In the genomic region with DNA sequence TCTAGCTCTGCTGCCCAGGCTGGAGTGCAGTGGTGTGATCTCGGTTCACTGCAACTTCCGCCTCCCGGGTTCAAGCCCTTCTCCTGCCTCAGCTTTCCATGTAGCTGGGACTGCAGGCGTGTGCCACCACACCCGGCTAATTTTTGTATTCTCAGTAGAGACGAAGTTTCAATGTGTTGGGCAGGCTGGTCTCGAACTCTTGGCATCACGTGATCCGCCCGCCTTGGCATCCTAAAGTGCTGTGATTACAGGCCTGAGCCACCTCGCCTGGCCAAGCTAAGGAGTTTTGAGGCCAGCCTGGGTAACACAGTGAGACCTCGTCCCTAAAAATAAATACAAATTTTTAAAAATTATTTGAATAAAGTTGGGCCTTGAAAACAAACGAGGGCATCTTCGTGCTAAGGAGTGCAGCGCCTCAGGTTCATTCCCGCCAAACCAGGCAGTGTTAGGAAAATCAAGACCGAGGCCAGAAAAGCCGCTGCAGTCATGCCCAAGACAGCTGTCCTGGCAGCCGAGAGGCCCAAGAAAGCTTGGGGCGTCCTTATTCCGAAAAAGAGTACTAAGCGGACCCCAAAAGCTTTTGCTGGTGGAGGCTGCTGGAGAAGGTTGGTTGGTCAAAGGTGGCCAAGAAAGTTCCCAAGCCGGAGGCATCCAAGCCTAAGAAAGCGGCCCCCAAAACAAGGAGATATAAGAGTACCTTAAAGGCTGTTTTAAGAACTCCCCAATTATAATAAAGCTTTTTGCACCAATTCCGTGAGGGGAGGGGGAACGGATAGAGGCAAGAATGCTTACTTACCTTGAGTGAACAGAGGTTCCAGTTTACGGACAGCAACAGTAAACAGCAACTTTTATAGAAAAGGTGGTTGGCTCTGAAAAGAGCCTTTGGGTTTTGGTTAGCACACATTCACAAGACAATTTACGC, we compare ENCODE assay signal across 1 cellular context.
TF ChIP-seq lines count a peak whose summit lies in the region.

No MANE protein-coding gene starts in this region.

TF ChIP-seq in HepG2, 621 proteins besides CTCF, POLR2A, EP300 and RAD21 (continued from another document):
- TF ChIP-seq, protein P1, sequence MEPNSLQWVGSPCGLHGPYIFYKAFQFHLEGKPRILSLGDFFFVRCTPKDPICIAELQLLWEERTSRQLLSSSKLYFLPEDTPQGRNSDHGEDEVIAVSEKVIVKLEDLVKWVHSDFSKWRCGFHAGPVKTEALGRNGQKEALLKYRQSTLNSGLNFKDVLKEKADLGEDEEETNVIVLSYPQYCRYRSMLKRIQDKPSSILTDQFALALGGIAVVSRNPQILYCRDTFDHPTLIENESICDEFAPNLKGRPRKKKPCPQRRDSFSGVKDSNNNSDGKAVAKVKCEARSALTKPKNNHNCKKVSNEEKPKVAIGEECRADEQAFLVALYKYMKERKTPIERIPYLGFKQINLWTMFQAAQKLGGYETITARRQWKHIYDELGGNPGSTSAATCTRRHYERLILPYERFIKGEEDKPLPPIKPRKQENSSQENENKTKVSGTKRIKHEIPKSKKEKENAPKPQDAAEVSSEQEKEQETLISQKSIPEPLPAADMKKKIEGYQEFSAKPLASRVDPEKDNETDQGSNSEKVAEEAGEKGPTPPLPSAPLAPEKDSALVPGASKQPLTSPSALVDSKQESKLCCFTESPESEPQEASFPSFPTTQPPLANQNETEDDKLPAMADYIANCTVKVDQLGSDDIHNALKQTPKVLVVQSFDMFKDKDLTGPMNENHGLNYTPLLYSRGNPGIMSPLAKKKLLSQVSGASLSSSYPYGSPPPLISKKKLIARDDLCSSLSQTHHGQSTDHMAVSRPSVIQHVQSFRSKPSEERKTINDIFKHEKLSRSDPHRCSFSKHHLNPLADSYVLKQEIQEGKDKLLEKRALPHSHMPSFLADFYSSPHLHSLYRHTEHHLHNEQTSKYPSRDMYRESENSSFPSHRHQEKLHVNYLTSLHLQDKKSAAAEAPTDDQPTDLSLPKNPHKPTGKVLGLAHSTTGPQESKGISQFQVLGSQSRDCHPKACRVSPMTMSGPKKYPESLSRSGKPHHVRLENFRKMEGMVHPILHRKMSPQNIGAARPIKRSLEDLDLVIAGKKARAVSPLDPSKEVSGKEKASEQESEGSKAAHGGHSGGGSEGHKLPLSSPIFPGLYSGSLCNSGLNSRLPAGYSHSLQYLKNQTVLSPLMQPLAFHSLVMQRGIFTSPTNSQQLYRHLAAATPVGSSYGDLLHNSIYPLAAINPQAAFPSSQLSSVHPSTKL (CRISPR knock-in tag; IDR thresholded peaks at IDR 0.05): 0 out of 2 replicates have a peak, but pooled peaks have one; percentile 2
- TF ChIP-seq, protein P2, sequence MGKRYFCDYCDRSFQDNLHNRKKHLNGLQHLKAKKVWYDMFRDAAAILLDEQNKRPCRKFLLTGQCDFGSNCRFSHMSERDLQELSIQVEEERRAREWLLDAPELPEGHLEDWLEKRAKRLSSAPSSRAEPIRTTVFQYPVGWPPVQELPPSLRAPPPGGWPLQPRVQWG (CRISPR knock-in tag; IDR thresholded peaks at IDR 0.05; ENCODE audit: borderline replicate concordance, low read depth): peak; percentile 46; the same call in 1 of the 2 replicates
- TF ChIP-seq, protein P3, sequence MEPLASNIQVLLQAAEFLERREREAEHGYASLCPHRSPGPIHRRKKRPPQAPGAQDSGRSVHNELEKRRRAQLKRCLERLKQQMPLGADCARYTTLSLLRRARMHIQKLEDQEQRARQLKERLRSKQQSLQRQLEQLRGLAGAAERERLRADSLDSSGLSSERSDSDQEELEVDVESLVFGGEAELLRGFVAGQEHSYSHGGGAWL (CRISPR knock-in tag; IDR thresholded peaks at IDR 0.05): no peak
- no peak for TF ChIP-seq BRF2 (CRISPR knock-in tag; IDR thresholded peaks at IDR 0.05)
- TF ChIP-seq, protein P4, sequence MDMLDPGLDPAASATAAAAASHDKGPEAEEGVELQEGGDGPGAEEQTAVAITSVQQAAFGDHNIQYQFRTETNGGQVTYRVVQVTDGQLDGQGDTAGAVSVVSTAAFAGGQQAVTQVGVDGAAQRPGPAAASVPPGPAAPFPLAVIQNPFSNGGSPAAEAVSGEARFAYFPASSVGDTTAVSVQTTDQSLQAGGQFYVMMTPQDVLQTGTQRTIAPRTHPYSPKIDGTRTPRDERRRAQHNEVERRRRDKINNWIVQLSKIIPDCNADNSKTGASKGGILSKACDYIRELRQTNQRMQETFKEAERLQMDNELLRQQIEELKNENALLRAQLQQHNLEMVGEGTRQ (IDR thresholded peaks at IDR 0.05; ENCODE audit: low read depth, low read length): peak; percentile 77
- TF ChIP-seq, protein P4 (CRISPR knock-in tag; IDR thresholded peaks at IDR 0.05; ENCODE audit: borderline replicate concordance): peak; percentile 51; the same call in 1 of the 2 replicates
- TF ChIP-seq ZNF224 (CRISPR knock-in tag; IDR thresholded peaks at IDR 0.05): no peak
- TF ChIP-seq RBM39 (IDR thresholded peaks at IDR 0.05; ENCODE audit: low read depth, low read length, poor library complexity, severe bottlenecking): peak; percentile 40
- TF ChIP-seq ZFP36 (IDR thresholded peaks at IDR 0.05; ENCODE audit: borderline replicate concordance, low read depth, low read length, partially characterized antibody): no peak
- TF ChIP-seq GLI4 (CRISPR knock-in tag; IDR thresholded peaks at IDR 0.05; ENCODE audit: borderline replicate concordance): no peak
- no peak for TF ChIP-seq ZSCAN12 (CRISPR knock-in tag; IDR thresholded peaks at IDR 0.05)
- TF ChIP-seq, protein P5, sequence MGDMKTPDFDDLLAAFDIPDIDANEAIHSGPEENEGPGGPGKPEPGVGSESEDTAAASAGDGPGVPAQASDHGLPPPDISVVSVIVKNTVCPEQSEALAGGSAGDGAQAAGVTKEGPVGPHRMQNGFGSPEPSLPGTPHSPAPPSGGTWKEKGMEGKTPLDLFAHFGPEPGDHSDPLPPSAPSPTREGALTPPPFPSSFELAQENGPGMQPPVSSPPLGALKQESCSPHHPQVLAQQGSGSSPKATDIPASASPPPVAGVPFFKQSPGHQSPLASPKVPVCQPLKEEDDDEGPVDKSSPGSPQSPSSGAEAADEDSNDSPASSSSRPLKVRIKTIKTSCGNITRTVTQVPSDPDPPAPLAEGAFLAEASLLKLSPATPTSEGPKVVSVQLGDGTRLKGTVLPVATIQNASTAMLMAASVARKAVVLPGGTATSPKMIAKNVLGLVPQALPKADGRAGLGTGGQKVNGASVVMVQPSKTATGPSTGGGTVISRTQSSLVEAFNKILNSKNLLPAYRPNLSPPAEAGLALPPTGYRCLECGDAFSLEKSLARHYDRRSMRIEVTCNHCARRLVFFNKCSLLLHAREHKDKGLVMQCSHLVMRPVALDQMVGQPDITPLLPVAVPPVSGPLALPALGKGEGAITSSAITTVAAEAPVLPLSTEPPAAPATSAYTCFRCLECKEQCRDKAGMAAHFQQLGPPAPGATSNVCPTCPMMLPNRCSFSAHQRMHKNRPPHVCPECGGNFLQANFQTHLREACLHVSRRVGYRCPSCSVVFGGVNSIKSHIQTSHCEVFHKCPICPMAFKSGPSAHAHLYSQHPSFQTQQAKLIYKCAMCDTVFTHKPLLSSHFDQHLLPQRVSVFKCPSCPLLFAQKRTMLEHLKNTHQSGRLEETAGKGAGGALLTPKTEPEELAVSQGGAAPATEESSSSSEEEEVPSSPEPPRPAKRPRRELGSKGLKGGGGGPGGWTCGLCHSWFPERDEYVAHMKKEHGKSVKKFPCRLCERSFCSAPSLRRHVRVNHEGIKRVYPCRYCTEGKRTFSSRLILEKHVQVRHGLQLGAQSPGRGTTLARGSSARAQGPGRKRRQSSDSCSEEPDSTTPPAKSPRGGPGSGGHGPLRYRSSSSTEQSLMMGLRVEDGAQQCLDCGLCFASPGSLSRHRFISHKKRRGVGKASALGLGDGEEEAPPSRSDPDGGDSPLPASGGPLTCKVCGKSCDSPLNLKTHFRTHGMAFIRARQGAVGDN (CRISPR knock-in tag; IDR thresholded peaks at IDR 0.05): peak; percentile 43
- TF ChIP-seq ATF2 (CRISPR knock-in tag; IDR thresholded peaks at IDR 0.05): no peak
- TF ChIP-seq IKZF5 (CRISPR knock-in tag; IDR thresholded peaks at IDR 0.05): no peak
- TF ChIP-seq, protein P6, sequence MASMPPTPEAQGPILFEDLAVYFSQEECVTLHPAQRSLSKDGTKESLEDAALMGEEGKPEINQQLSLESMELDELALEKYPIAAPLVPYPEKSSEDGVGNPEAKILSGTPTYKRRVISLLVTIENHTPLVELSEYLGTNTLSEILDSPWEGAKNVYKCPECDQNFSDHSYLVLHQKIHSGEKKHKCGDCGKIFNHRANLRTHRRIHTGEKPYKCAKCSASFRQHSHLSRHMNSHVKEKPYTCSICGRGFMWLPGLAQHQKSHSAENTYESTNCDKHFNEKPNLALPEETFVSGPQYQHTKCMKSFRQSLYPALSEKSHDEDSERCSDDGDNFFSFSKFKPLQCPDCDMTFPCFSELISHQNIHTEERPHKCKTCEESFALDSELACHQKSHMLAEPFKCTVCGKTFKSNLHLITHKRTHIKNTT (CRISPR knock-in tag; IDR thresholded peaks at IDR 0.05): no peak
- no peak for TF ChIP-seq ZNF766 (CRISPR knock-in tag; IDR thresholded peaks at IDR 0.05; ENCODE audit: borderline replicate concordance)
- TF ChIP-seq ZNF616 (CRISPR knock-in tag; IDR thresholded peaks at IDR 0.05; ENCODE audit: low read depth): 0 out of 2 replicates have a peak, but pooled peaks have one; percentile 56
- no peak for TF ChIP-seq ZNF142 (CRISPR knock-in tag; IDR thresholded peaks at IDR 0.05)
- TF ChIP-seq ZNF776 (CRISPR knock-in tag; IDR thresholded peaks at IDR 0.05): 0 out of 2 replicates have a peak, but pooled peaks have one; percentile 4
TF ChIP-seq in HepG2: peak in this region for 44.
